25 cellular contexts compared by ENCODE assay signal in genomic region chr6:8400663-8401062, GRCh38.
"Had no signal": no experiment of that assay in that cellular context is flagged by ENCODE, and none has a peak within 500 bp of the region (broad histone marks: within the 10 kb centered on the region; RNA-seq: fewer than 3 reads in every experiment).

No MANE protein-coding gene starts in this region.

- H3K27ac Mint-ChIP-seq: activated CD8-positive, alpha-beta T cell treated with anti-CD3 and anti-CD28 coated beads, Interleukin-2, amount 10 ng/mL, durations not matched to agents 7 days and 5 days; activated naive CD4-positive, alpha-beta T cell treated with anti-CD3 and anti-CD28 coated beads, Interleukin-2, amount 50 U/mL, for 72 hours; activated naive CD8-positive, alpha-beta T cell treated with anti-CD3 and anti-CD28 coated beads, Interleukin-2, amount 50 U/mL, for 24 hours; T-helper 1 cell treated with Interleukin-12 subunit alpha and Interleukin-12 subunit beta and Interleukin-4 antibody, amounts not matched to agents 30 μg/mL and 1 μg/mL, for 36 hours; WTC11 had no signal

- ATAC-seq: activated CD8-positive, alpha-beta T cell treated with anti-CD3 and anti-CD28 coated beads, Interleukin-2, amount 10 ng/mL, durations not matched to agents 7 days and 5 days; activated naive CD4-positive, alpha-beta T cell treated with anti-CD3 and anti-CD28 coated beads, Interleukin-2, amount 50 U/mL, for 72 hours; activated naive CD8-positive, alpha-beta T cell treated with anti-CD3 and anti-CD28 coated beads, Interleukin-2, amount 50 U/mL, for 24 hours; K562; Panc1; WTC11 had no signal

- H3K27me3 Mint-ChIP-seq: activated naive CD8-positive, alpha-beta T cell treated with anti-CD3 and anti-CD28 coated beads, Interleukin-2, amount 50 U/mL, for 24 hours had no signal

- H3K4me1 Mint-ChIP-seq: activated naive CD8-positive, alpha-beta T cell treated with anti-CD3 and anti-CD28 coated beads, Interleukin-2, amount 50 U/mL, for 24 hours had no signal

- H3K36me3 Mint-ChIP-seq: WTC11 had no signal

- H3K4me3 Mint-ChIP-seq: activated CD8-positive, alpha-beta T cell treated with anti-CD3 and anti-CD28 coated beads, Interleukin-2, amount 10 ng/mL, durations not matched to agents 7 days and 5 days; activated naive CD8-positive, alpha-beta T cell treated with anti-CD3 and anti-CD28 coated beads, Interleukin-2, amount 50 U/mL, for 24 hours; T-helper 1 cell treated with Interleukin-12 subunit alpha and Interleukin-12 subunit beta and Interleukin-4 antibody, amounts not matched to agents 30 μg/mL and 1 μg/mL, for 36 hours; WTC11 had no signal

- H3K9me3 Mint-ChIP-seq: activated naive CD8-positive, alpha-beta T cell treated with anti-CD3 and anti-CD28 coated beads, Interleukin-2, amount 50 U/mL, for 24 hours; T-helper 1 cell treated with Interleukin-12 subunit alpha and Interleukin-12 subunit beta and Interleukin-4 antibody, amounts not matched to agents 30 μg/mL and 1 μg/mL, for 36 hours had no signal

- DNase-seq: activated CD4-positive, alpha-beta T cell treated with anti-CD3 and anti-CD28 coated beads for 48 hours; activated CD4-positive, alpha-beta T cell treated with anti-CD3 and anti-CD28 coated beads, Interleukin-2, amount 50 U/mL, for 4 hours; activated CD4-positive, CD25-positive, alpha-beta regulatory T cell treated with anti-CD3 and anti-CD28 coated beads, Interleukin-2, amount 50 U/mL, for 72 hours; activated CD8-positive, alpha-beta memory T cell treated with anti-CD3 and anti-CD28 coated beads, Interleukin-2, amount 50 U/mL, for 48 hours; activated CD8-positive, alpha-beta T cell treated with anti-CD3 and anti-CD28 coated beads, Interleukin-2, amount 10 ng/mL, durations not matched to agents 7 days and 5 days; activated effector memory CD4-positive, alpha-beta T cell treated with Interleukin-2 at 50 U/mL for 16 hours; activated naive CD4-positive, alpha-beta T cell; activated naive CD8-positive, alpha-beta T cell treated with anti-CD3 and anti-CD28 coated beads, Interleukin-2, amount 50 U/mL, for 24 hours; activated T-cell treated with anti-CD3 and anti-CD28 coated beads, Interleukin-2, amount 50 U/mL, for 1 hour; amygdala; brain microvascular endothelial cell; caudate nucleus; Karpas-422; MM.1S; NCI-H1105; NCI-H1436; NCI-H187 treated with DMSO at 0.1 percent for 48 hours; NCI-H2081 treated with DMSO at 0.1 percent for 48 hours; NCI-H2227 treated with DMSO at 0.1 percent for 48 hours; RPMI8226 had no signal
